26 cellular contexts compared by ENCODE assay signal in the genomic region with DNA sequence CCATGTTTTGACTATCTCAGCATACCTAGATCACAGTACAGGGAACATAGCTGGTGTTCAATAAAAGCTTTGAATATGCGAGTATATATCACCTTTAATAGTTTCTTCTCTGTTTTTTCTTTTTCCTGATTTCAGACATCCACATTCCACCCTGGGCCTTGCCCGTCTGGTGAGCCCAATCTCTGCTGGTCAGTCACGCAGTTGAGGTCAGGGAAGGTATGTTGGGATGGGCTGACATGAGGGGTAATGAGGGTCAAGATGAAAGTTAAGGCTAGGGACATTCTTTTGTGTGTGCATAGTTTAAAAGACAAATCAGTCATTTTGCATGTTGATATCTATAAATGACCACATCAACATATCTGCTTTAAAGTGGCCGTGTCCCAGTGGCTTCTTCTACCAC. TPM values are rescaled to one million over a fixed set of nuclear protein-coding genes. Genes with fewer than 3 reads are reported as not detected.
"Had no signal": no experiment of that assay in that cellular context is flagged by ENCODE, and none has a peak within 500 bp of the region (broad histone marks: within the 10 kb centered on the region; RNA-seq: fewer than 3 reads in every experiment).

No MANE protein-coding gene starts in this region.

- H3K4me1 Mint-ChIP-seq: naive B cell; natural killer cell; stimulated activated effector memory CD8-positive, alpha-beta T cell treated with anti-CD3 and anti-CD28 coated beads, Interleukin-12 subunit alpha, Interleukin-12 subunit beta, amount 100 ng/mL, for 72 hours had no signal

- H3K4me3 Mint-ChIP-seq: mesothelial cell of epicardium; naive B cell; natural killer cell; nephron progenitor cell; neural progenitor cell; stimulated activated effector memory CD8-positive, alpha-beta T cell treated with anti-CD3 and anti-CD28 coated beads, Interleukin-12 subunit alpha, Interleukin-12 subunit beta, amount 100 ng/mL, for 72 hours; stimulated activated naive CD8-positive, alpha-beta T cell treated with anti-CD3 and anti-CD28 coated beads, Interleukin-15, Interleukin-2, amounts not matched to agents 100 ng/mL and 50 ng/mL, for 24 hours had no signal

- H3K36me3 Mint-ChIP-seq: mesothelial cell of epicardium; naive B cell; natural killer cell; neural progenitor cell; stimulated activated effector memory CD8-positive, alpha-beta T cell treated with anti-CD3 and anti-CD28 coated beads, Interleukin-12 subunit alpha, Interleukin-12 subunit beta, amount 100 ng/mL, for 72 hours had no signal

- H3K36me3 ChIP-seq: heart left ventricle, left ventricle myocardium inferior, neural progenitor cell, neutrophil, right atrium auricular region, right lobe of liver, spleen, suprapubic skin, thoracic aorta, tibial nerve, upper lobe of right lung had no signal

- H3K4me2 ChIP-seq: neural progenitor cell had no signal

- H3K27ac ChIP-seq: neural progenitor cell, neutrophil, right atrium auricular region, right lobe of liver, suprapubic skin, thoracic aorta, upper lobe of right lung had no signal

- H3K4me1 ChIP-seq: neural progenitor cell, right lobe of liver, suprapubic skin, upper lobe of right lung had no signal

- H3K9me3 ChIP-seq: heart left ventricle, left ventricle myocardium inferior, neutrophil, right atrium auricular region, right lobe of liver, suprapubic skin, thoracic aorta, tibial nerve, upper lobe of right lung had no signal

- H2AFZ ChIP-seq: neural progenitor cell had no signal

- H3K27ac Mint-ChIP-seq: mesothelial cell of epicardium; naive B cell; natural killer cell; nephron progenitor cell; neural progenitor cell; progenitor cell of endocrine pancreas; stimulated activated effector memory CD8-positive, alpha-beta T cell treated with anti-CD3 and anti-CD28 coated beads, Interleukin-12 subunit alpha, Interleukin-12 subunit beta, amount 100 ng/mL, for 72 hours; stimulated activated naive CD8-positive, alpha-beta T cell treated with anti-CD3 and anti-CD28 coated beads, Interleukin-15, Interleukin-2, amounts not matched to agents 100 ng/mL and 50 ng/mL, for 24 hours had no signal

- H3K27me3 ChIP-seq: heart left ventricle, neural progenitor cell, neutrophil, right atrium auricular region, right lobe of liver, spleen, suprapubic skin, tibial nerve, upper lobe of right lung had no signal

- DNase-seq: heart left ventricle; islet precursor cell; left ventricle myocardium inferior; mesendoderm; naive B cell; natural killer cell; nephron progenitor cell; occipital lobe; right lobe of liver; small intestine; spleen; stimulated activated CD4-positive, alpha-beta T cell treated with anti-CD3 and anti-CD28 coated beads, Interleukin-4, amount 100 ng/mL, for 24 hours; stimulated activated naive CD4-positive, alpha-beta T cell; upper lobe of right lung had no signal

- H3K27me3 Mint-ChIP-seq: naive B cell, progenitor cell of endocrine pancreas had no signal

- H3K9ac ChIP-seq: neural progenitor cell had no signal

- H3K9me3 Mint-ChIP-seq: mesothelial cell of epicardium; naive B cell; nephron progenitor cell; stimulated activated effector memory CD8-positive, alpha-beta T cell treated with anti-CD3 and anti-CD28 coated beads, Interleukin-12 subunit alpha, Interleukin-12 subunit beta, amount 100 ng/mL, for 72 hours had no signal

- H3K4me3 ChIP-seq: heart left ventricle, left ventricle myocardium inferior, lung, neural progenitor cell, right atrium auricular region, right lobe of liver, spleen, suprapubic skin, thoracic aorta, tibial nerve, upper lobe of right lung had no signal

RNA-seq across cellular contexts. Expression of a gene that starts 33.1 kb away (rescaled TPM):
- total RNA-seq: left ventricle myocardium inferior, natural killer cell, osteocyte, suprapubic skin had no signal
